ENCODE assay signal across 19 cellular contexts in the genomic region with DNA sequence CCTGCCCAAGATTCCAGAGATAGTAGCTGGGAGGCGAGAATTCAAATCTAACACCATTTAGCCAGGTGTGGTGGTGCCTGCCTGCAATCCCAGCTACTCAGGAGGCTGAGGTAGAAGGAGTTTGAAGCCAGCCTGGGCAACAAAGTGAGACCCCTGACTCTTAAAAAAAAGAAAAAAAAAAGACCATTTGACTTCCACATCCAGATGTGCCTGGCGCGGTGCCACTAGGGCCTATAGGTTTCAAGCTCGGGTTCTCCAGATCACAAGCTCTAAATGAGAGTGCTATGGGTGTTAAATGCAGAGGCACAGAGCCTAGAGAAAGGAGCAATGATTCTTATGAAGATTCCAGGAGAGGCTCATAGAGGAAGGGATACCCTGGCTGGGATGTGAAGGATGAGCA. TPM values are rescaled to one million over a fixed set of nuclear protein-coding genes. Genes with fewer than 3 reads are reported as not detected.
DNase-seq lines count a peak whose midpoint lies in the region; ATAC-seq, FAIRE-seq and TF ChIP-seq lines count a peak whose summit lies in the region.
"Had no signal": no experiment of that assay in that cellular context is flagged by ENCODE, and none has a peak within 500 bp of the region (broad histone marks: within the 10 kb centered on the region; RNA-seq: fewer than 3 reads in every experiment).

No MANE protein-coding gene starts in this region.

- intact Hi-C loops in activated CD4-positive, alpha-beta T cell treated with anti-CD3 and anti-CD28 coated beads for 36 hours (cut with DNase I, micrococcal nuclease) = no loop called here
- intact Hi-C loops in activated CD4-positive, alpha-beta memory T cell treated with anti-CD3 and anti-CD28 coated beads for 36 hours (cut with micrococcal nuclease) = no loop called here
- intact Hi-C loops in kidney (cut with DNase I) (no loop called here), esophagus muscularis mucosa (cut with DNase I) (no loop called here), lower lobe of right lung (cut with DNase I) (no loop called here)

- H3K4me1 Mint-ChIP-seq in activated CD4-positive, alpha-beta T cell treated with anti-CD3 and anti-CD28 coated beads for 36 hours = peaks cover 52% of the 10 kb centered on the region
- peaks cover 62% of the 10 kb centered on the region for H3K4me1 Mint-ChIP-seq in activated CD4-positive, alpha-beta memory T cell treated with anti-CD3 and anti-CD28 coated beads for 36 hours (ENCODE audit: low read depth)

- H3K4me3 Mint-ChIP-seq in activated CD4-positive, alpha-beta T cell treated with anti-CD3 and anti-CD28 coated beads for 36 hours = no peak overlapping the region
- H3K4me3 Mint-ChIP-seq in activated CD4-positive, alpha-beta memory T cell treated with anti-CD3 and anti-CD28 coated beads for 36 hours = no peak overlapping the region

- H3K27me3 ChIP-seq in BLaER1 treated with 17β-estradiol and CSF1 and Interleukin-3, amounts not matched to agents 10 nM and 100 nM = no peaks in the 10 kb centered on the region
- peaks cover 0 to 5% (median 0%) of the 10 kb centered on the region in 4 donors for H3K27me3 ChIP-seq in esophagus muscularis mucosa
- no peaks in the 10 kb centered on the region for H3K27me3 ChIP-seq in lower lobe of right lung (ENCODE audit: low read depth)
- H3K27me3 ChIP-seq: BE2C, hepatocyte, ovary had no signal

- peaks cover 7 to 71% (median 48%) of the 10 kb centered on the region in 11 experiments; a peak in 21 of 22 replicates for H3K36me3 ChIP-seq in BLaER1 treated with 17β-estradiol and CSF1 and Interleukin-3, amounts not matched to agents 10 nM and 100 nM
- no peaks in the 10 kb centered on the region for H3K36me3 ChIP-seq in kidney (ENCODE audit: control insufficient read depth in 1 of 2, insufficient read depth in 2 of 2, low read length in 2 of 2)
- no peaks in the 10 kb centered on the region for H3K36me3 ChIP-seq in esophagus muscularis mucosa
- no peaks in the 10 kb centered on the region for H3K36me3 ChIP-seq in lower lobe of right lung
- H3K36me3 ChIP-seq: BE2C, ovary had no signal

- H3K27ac Mint-ChIP-seq in activated CD4-positive, alpha-beta T cell treated with anti-CD3 and anti-CD28 coated beads for 36 hours = peak overlapping the region; percentile 5
- peak overlapping the region; percentile 4 for H3K27ac Mint-ChIP-seq in activated CD4-positive, alpha-beta memory T cell treated with anti-CD3 and anti-CD28 coated beads for 36 hours

- peaks cover 21% of the 10 kb centered on the region for H3K36me3 Mint-ChIP-seq in activated CD4-positive, alpha-beta T cell treated with anti-CD3 and anti-CD28 coated beads for 36 hours (ENCODE audit: low read depth)
- H3K36me3 Mint-ChIP-seq in activated CD4-positive, alpha-beta memory T cell treated with anti-CD3 and anti-CD28 coated beads for 36 hours = peaks cover 12% of the 10 kb centered on the region

- no peak for TF ChIP-seq CTCF in kidney (IDR thresholded peaks at IDR 0.05; ENCODE audit: borderline replicate concordance, extremely low read depth, insufficient read depth)
- no peak for TF ChIP-seq CTCF in esophagus muscularis mucosa (IDR thresholded peaks at IDR 0.05)
- TF ChIP-seq CTCF in lower lobe of right lung (IDR thresholded peaks at IDR 0.05) = no peak

- POLR2A ChIA-PET in activated CD4-positive, alpha-beta T cell treated with anti-CD3 and anti-CD28 coated beads for 36 hours (lab: Charles Lee) = no interaction called here
- POLR2A ChIA-PET in activated CD4-positive, alpha-beta memory T cell treated with anti-CD3 and anti-CD28 coated beads for 36 hours (lab: Charles Lee) = interaction anchor here (0.8 kb wide), 1 partner anchor 13 kb away, joined by 3 read pairs; no protein-coding TSS in a partner anchor

- no peaks in the 10 kb centered on the region for H3K27me3 Mint-ChIP-seq in activated CD4-positive, alpha-beta T cell treated with anti-CD3 and anti-CD28 coated beads for 36 hours
- H3K27me3 Mint-ChIP-seq in activated CD4-positive, alpha-beta memory T cell treated with anti-CD3 and anti-CD28 coated beads for 36 hours = no peaks in the 10 kb centered on the region

- H3K9ac ChIP-seq in BLaER1 treated with 17β-estradiol and CSF1 and Interleukin-3, amounts not matched to agents 10 nM and 100 nM = peak overlapping the region in 8 of 11 experiments; percentile 50 to 81 (median 75); a peak in 11 of 22 replicates
- H3K9ac ChIP-seq in kidney (ENCODE audit: low read length in 2 of 2) = no peak overlapping the region
- H3K9ac ChIP-seq: GM23248 had no signal

- WGBS in esophagus muscularis mucosa = 86% methylated on average over 4 of the region's 4 CpGs

- H3K4me3 ChIP-seq in BLaER1 treated with 17β-estradiol and CSF1 and Interleukin-3, amounts not matched to agents 10 nM and 100 nM = no peak overlapping the region
- H3K4me3 ChIP-seq in kidney (ENCODE audit: low read length in 2 of 2) (no peak overlapping the region), esophagus muscularis mucosa (no peak overlapping the region), lower lobe of right lung (no peak overlapping the region)
- H3K4me3 ChIP-seq: GM23248, hepatocyte, ovary had no signal

- peaks cover 4% of the 10 kb centered on the region for H3K9me3 Mint-ChIP-seq in activated CD4-positive, alpha-beta T cell treated with anti-CD3 and anti-CD28 coated beads for 36 hours (ENCODE audit: low read depth)
- peaks cover 9% of the 10 kb centered on the region for H3K9me3 Mint-ChIP-seq in activated CD4-positive, alpha-beta memory T cell treated with anti-CD3 and anti-CD28 coated beads for 36 hours

- TF ChIP-seq POLR2A in esophagus muscularis mucosa (IDR thresholded peaks at IDR 0.05; ENCODE audit: low read depth) = no peak

- TF ChIP-seq EP300 in esophagus muscularis mucosa (IDR thresholded peaks at IDR 0.05) = no peak

- H3K4me2 ChIP-seq in BLaER1 treated with 17β-estradiol and CSF1 and Interleukin-3, amounts not matched to agents 10 nM and 100 nM = peak overlapping the region; percentile 84 to 100 (median 93)
- H3K4me2 ChIP-seq: hepatocyte had no signal

- CTCF ChIA-PET in activated CD4-positive, alpha-beta T cell treated with anti-CD3 and anti-CD28 coated beads for 36 hours (lab: Charles Lee) = interaction anchor here (0.6 to 0.8 kb wide), 3 partner anchors 11 to 51 kb away, joined by 3 read pairs; no protein-coding TSS in a partner anchor
- CTCF ChIA-PET in activated CD4-positive, alpha-beta memory T cell treated with anti-CD3 and anti-CD28 coated beads for 36 hours (lab: Charles Lee) = interaction anchor here (0.9 to 1.0 kb wide), 2 partner anchors 29 to 52 kb away, joined by 3 to 8 read pairs; no protein-coding TSS in a partner anchor

- H3K9me3 ChIP-seq in BLaER1 treated with 17β-estradiol and CSF1 and Interleukin-3, amounts not matched to agents 10 nM and 100 nM (replicated peaks in 1 of 11) = peaks cover 9 to 13% (median 11%) of the 10 kb centered on the region in 11 experiments; a peak in 21 of 22 replicates
- no peaks in the 10 kb centered on the region for H3K9me3 ChIP-seq in kidney (ENCODE audit: control insufficient read depth in 1 of 2, low read length in 2 of 2)
- H3K9me3 ChIP-seq in esophagus muscularis mucosa = no peaks in the 10 kb centered on the region
- no peaks in the 10 kb centered on the region for H3K9me3 ChIP-seq in lower lobe of right lung
- H3K9me3 ChIP-seq: BE2C, ovary had no signal

- H4K20me1 ChIP-seq in BLaER1 treated with 17β-estradiol and CSF1 and Interleukin-3, amounts not matched to agents 10 nM and 100 nM = peaks cover 0 to 37% (median 28%) of the 10 kb centered on the region in 11 experiments; a peak in 16 of 22 replicates

- ATAC-seq in activated CD4-positive, alpha-beta T cell treated with anti-CD3 and anti-CD28 coated beads for 36 hours = no peak
- ATAC-seq in GM21381 (IDR thresholded peaks at IDR 0.05; ENCODE audit: unreplicated experiment) = no peak
- no peak for ATAC-seq in lower lobe of right lung
- ATAC-seq: right cardiac atrium had no signal

- FAIRE-seq in kidney (lab: Jason Lieb, UNC) = no peak

- no peak for DNase-seq in activated CD4-positive, alpha-beta T cell treated with anti-CD3 and anti-CD28 coated beads for 36 hours
- no peak for DNase-seq in activated CD4-positive, alpha-beta T cell treated with anti-CD3 and anti-CD28 coated beads for 4 hours
- DNase-seq in activated CD4-positive, alpha-beta memory T cell treated with anti-CD3 and anti-CD28 coated beads for 36 hours = no peak
- peak; percentile 39 for DNase-seq in kidney
- DNase-seq in esophagus muscularis mucosa (ENCODE audit: extremely low spot score) = no peak
- no peak for DNase-seq in lower lobe of right lung
- DNase-seq: BE2C; DMS 273 treated with DMSO at 0.1 percent for 48 hours; foreskin fibroblast; GM23248; NCI-H2107; ovary; stimulated activated CD8-positive, alpha-beta memory T cell treated with anti-CD3 and anti-CD28 coated beads, Interleukin-4, amount 100 ng/mL, for 48 hours had no signal

- peaks cover 82 to 90% (median 85%) of the 10 kb centered on the region in 10 experiments for H3K4me1 ChIP-seq in BLaER1 treated with 17β-estradiol and CSF1 and Interleukin-3, amounts not matched to agents 10 nM and 100 nM
- H3K4me1 ChIP-seq in kidney (ENCODE audit: control insufficient read depth in 1 of 2, insufficient read depth in 1 of 2, low read depth in 1 of 2, low read length in 2 of 2) (peaks cover 17 to 20% of the 10 kb centered on the region in 2 donors), esophagus muscularis mucosa (peaks cover 53 to 78% (median 66%) of the 10 kb centered on the region in 4 donors), lower lobe of right lung (peaks cover 56% of the 10 kb centered on the region)

- H3K27ac ChIP-seq in BLaER1 treated with 17β-estradiol and CSF1 and Interleukin-3, amounts not matched to agents 10 nM and 100 nM = peak overlapping the region in 9 of 11 experiments; percentile 82 to 96 (median 87); a peak in 17 of 22 replicates
- H3K27ac ChIP-seq in kidney (ENCODE audit: low read depth in 2 of 2, low read length in 2 of 2) (no peak overlapping the region), esophagus muscularis mucosa (replicated peaks in 1 of 4) (no peak overlapping the region), lower lobe of right lung (no peak overlapping the region)
- H3K27ac ChIP-seq: epithelial cell of prostate, GM23248, hepatocyte, ovary, RWPE1 had no signal

RNA-seq across cellular contexts. Expression of gene SYNE3, which starts 22.5 kb away (rescaled TPM):
- 10 to 100 TPM; 27.3 to 34.2 TPM for total RNA-seq in activated CD4-positive, alpha-beta T cell treated with anti-CD3 and anti-CD28 coated beads for 36 hours
- 10 to 100 TPM; 35.3 to 37.3 TPM for total RNA-seq in activated CD4-positive, alpha-beta memory T cell treated with anti-CD3 and anti-CD28 coated beads for 36 hours
- total RNA-seq in kidney = 18.5 TPM
- 0.54 TPM for polyA plus RNA-seq in kidney (ENCODE audit: insufficient read depth, low read depth, low replicate concordance)
- 10 to 100 TPM; 14.4 to 18.7 (median 16.6) TPM for total RNA-seq in esophagus muscularis mucosa
- 22.4 TPM for total RNA-seq in lower lobe of right lung

RNA-seq across cellular contexts. Expression of gene GLRX5, which starts 40.9 kb away (rescaled TPM):
- 10 to 100 TPM; 37.9 to 44.1 TPM for total RNA-seq in activated CD4-positive, alpha-beta T cell treated with anti-CD3 and anti-CD28 coated beads for 36 hours
- 10 to 100 TPM; 31.8 to 32.2 TPM for total RNA-seq in activated CD4-positive, alpha-beta memory T cell treated with anti-CD3 and anti-CD28 coated beads for 36 hours
- 46.7 TPM for total RNA-seq in kidney
- 124 TPM for polyA plus RNA-seq in kidney (ENCODE audit: insufficient read depth, low read depth, low replicate concordance)
- total RNA-seq in esophagus muscularis mucosa = 10 to 100 TPM; 34.3 to 51.5 (median 43.5) TPM
- total RNA-seq in lower lobe of right lung = 23.7 TPM

Comparison
In these comparisons a context has a peak if more than half of its experiments do, and no peak if none do; other contexts are left out.
1. H3K27ac ChIP-seq: peak in BLaER1 treated with 17β-estradiol and CSF1 and Interleukin-3, amounts not matched to agents 10 nM and 100 nM (9 of 11); none in kidney (0 of 2), esophagus muscularis mucosa (0 of 4) and lower lobe of right lung (single experiment).
2. H3K9ac ChIP-seq: peak in BLaER1 treated with 17β-estradiol and CSF1 and Interleukin-3, amounts not matched to agents 10 nM and 100 nM (8 of 11); none in kidney (0 of 2).